21 cellular contexts compared by ENCODE assay signal in the genomic region with DNA sequence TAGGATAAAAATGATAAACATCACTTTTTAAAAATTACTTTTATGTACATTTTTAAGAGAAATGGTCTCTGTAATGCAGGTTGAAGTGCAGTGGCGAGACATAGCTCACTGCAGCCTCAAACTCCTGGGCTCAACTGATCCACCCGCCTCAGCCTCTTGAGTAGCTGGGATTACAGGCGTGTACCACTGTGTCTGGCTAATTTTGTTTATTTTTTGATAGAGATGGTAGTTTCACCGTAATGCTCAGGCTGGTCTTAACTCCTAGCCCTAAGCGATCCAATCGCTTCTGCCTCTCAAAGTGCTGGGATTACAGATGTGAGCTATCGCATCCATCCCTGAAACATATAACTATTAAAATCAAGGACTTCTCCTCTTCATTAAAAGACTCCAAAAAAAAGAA.
DNase-seq lines count a peak whose midpoint lies in the region; ATAC-seq, FAIRE-seq and TF ChIP-seq lines count a peak whose summit lies in the region.
"Had no signal": no experiment of that assay in that cellular context is flagged by ENCODE, and none has a peak within 500 bp of the region (broad histone marks: within the 10 kb centered on the region; RNA-seq: fewer than 3 reads in every experiment).

No MANE protein-coding gene starts in this region.

- H3K9me3 Mint-ChIP-seq in GM23338 (no peaks in the 10 kb centered on the region), astrocyte (ENCODE audit: unreplicated experiment) (peaks cover 2% of the 10 kb centered on the region), nephron progenitor cell (no peaks in the 10 kb centered on the region)
- H3K9me3 Mint-ChIP-seq: CD4-positive, CD25-positive, alpha-beta regulatory T cell; CD8-positive, alpha-beta memory T cell; H9 had no signal

- no peaks in the 10 kb centered on the region for H3K4me1 Mint-ChIP-seq in GM23338
- H3K4me1 Mint-ChIP-seq in astrocyte (ENCODE audit: low read depth, unreplicated experiment): peaks cover 13% of the 10 kb centered on the region
- peaks cover 5% of the 10 kb centered on the region for H3K4me1 Mint-ChIP-seq in nephron progenitor cell
- H3K4me1 Mint-ChIP-seq: H9 had no signal

- no peaks in the 10 kb centered on the region for H3K27me3 ChIP-seq in GM23338 (ENCODE audit: insufficient read depth)
- no peaks in the 10 kb centered on the region for H3K27me3 ChIP-seq in astrocyte (ENCODE audit: insufficient read depth, low read length)
- H3K27me3 ChIP-seq: BE2C had no signal

- FAIRE-seq in astrocyte (lab: Jason Lieb, UNC): no peak
- FAIRE-seq: GM12878, GM19239, H1 had no signal

- H3K4me3 Mint-ChIP-seq in GM23338 (no peak overlapping the region), astrocyte (ENCODE audit: unreplicated experiment) (peak overlapping the region; percentile 5), nephron progenitor cell (no peak overlapping the region)
- H3K4me3 Mint-ChIP-seq: CD4-positive, CD25-positive, alpha-beta regulatory T cell; CD8-positive, alpha-beta memory T cell; H9 had no signal

- no peak for DNase-seq in GM23338 (ENCODE audit: low spot score)
- DNase-seq in SK-N-MC (ENCODE audit: low read depth, low spot score): no peak
- no peak for DNase-seq in astrocyte (ENCODE audit: low read depth)
- DNase-seq in nephron progenitor cell: no peak
- no peak for DNase-seq in NCI-H2196 (lab: John Stamatoyannopoulos, UW; ENCODE audit: unreplicated experiment)
- DNase-seq in stimulated activated CD4-positive, alpha-beta T cell treated with anti-CD3 and anti-CD28 coated beads, Interleukin-2, amount 100 ng/mL, for 24 hours: no peak
- DNase-seq: ACHN; BE2C; C1 segment of cervical spinal cord; CD4-positive, CD25-positive, alpha-beta regulatory T cell; CD8-positive, alpha-beta memory T cell; COR-L47; DMS 273 treated with DMSO at 0.1 percent for 48 hours; DMS53; DND-41; EL; H9 had no signal

- H3K4me1 ChIP-seq in GM23338 (ENCODE audit: insufficient read depth) (no peaks in the 10 kb centered on the region), astrocyte (ENCODE audit: insufficient read depth, low read length) (peaks cover 3% of the 10 kb centered on the region)
- H3K4me1 ChIP-seq: BE2C had no signal

- peaks cover 25% of the 10 kb centered on the region; the same call in 1 of the 2 replicates for H3K36me3 ChIP-seq in GM23338 (ENCODE audit: insufficient read depth)
- peaks cover 45% of the 10 kb centered on the region for H3K36me3 ChIP-seq in SK-N-MC (ENCODE audit: insufficient read depth, low read length)
- peaks cover 29% of the 10 kb centered on the region for H3K36me3 ChIP-seq in astrocyte (ENCODE audit: insufficient read depth, low read length)

- no peaks in the 10 kb centered on the region for H3K9me2 ChIP-seq in GM23338 (ENCODE audit: insufficient read depth)

- H3K36me3 Mint-ChIP-seq in GM23338 (ENCODE audit: low read depth) (peaks cover 50% of the 10 kb centered on the region), astrocyte (ENCODE audit: low read depth, unreplicated experiment) (peaks cover 8% of the 10 kb centered on the region), nephron progenitor cell (ENCODE audit: low read depth) (peaks cover 49% of the 10 kb centered on the region)

- H4K20me1 ChIP-seq in GM23338 (replicated peaks; ENCODE audit: insufficient read depth): peaks cover 28% of the 10 kb centered on the region
- H4K20me1 ChIP-seq in astrocyte (ENCODE audit: insufficient read depth, low read length): peaks cover 52% of the 10 kb centered on the region

- H3K79me2 ChIP-seq in GM23338 (replicated peaks; ENCODE audit: insufficient read depth) (peaks cover 52% of the 10 kb centered on the region), astrocyte (ENCODE audit: insufficient read depth, low read length) (peaks cover 54% of the 10 kb centered on the region)

- H3K27ac ChIP-seq in GM23338 (ENCODE audit: low read depth) (peak overlapping the region; percentile 13; the same call in 1 of the 2 replicates), SK-N-MC (peak overlapping the region; percentile 67; the same call in 1 of the 2 replicates), astrocyte (ENCODE audit: low read depth, low read length) (no peak overlapping the region)

- H3K4me2 ChIP-seq in GM23338: no peak overlapping the region
- no peak overlapping the region for H3K4me2 ChIP-seq in astrocyte (ENCODE audit: low read length)

- TF ChIP-seq CTCF in GM23338 (conservative IDR thresholded peaks at IDR 0.05; ENCODE audit: low read depth in 2 of 2) (no peak), astrocyte (IDR thresholded peaks at IDR 0.05; ENCODE audit: insufficient read depth, low read depth, low read length) (no peak), nephron progenitor cell (IDR thresholded peaks at IDR 0.05) (no peak)

- H3K27me3 Mint-ChIP-seq in GM23338 (ENCODE audit: insufficient read depth, low read depth, poor library complexity): peaks cover 6% of the 10 kb centered on the region
- no peaks in the 10 kb centered on the region for H3K27me3 Mint-ChIP-seq in astrocyte (ENCODE audit: low read depth, unreplicated experiment)
- H3K27me3 Mint-ChIP-seq in nephron progenitor cell (ENCODE audit: low read depth, poor library complexity): no peaks in the 10 kb centered on the region
- H3K27me3 Mint-ChIP-seq: CD4-positive, CD25-positive, alpha-beta regulatory T cell had no signal

- H3F3A ChIP-seq in GM23338 (replicated peaks; ENCODE audit: low read depth): peaks cover 6% of the 10 kb centered on the region

- H3K27ac Mint-ChIP-seq in GM23338 (peak overlapping the region; percentile 54; the same call in 1 of the 2 replicates), astrocyte (ENCODE audit: unreplicated experiment) (no peak overlapping the region), nephron progenitor cell (peak overlapping the region; percentile 65)

- no peak for ATAC-seq in GM23338
- ATAC-seq in GM18868 (IDR thresholded peaks at IDR 0.05; ENCODE audit: unreplicated experiment): no peak
- ATAC-seq: GM12878 had no signal

- H3K9ac ChIP-seq in SK-N-MC (ENCODE audit: insufficient read length) (no peak overlapping the region), astrocyte (ENCODE audit: low read length) (no peak overlapping the region)

- H3K4me3 ChIP-seq in GM23338 (no peak overlapping the region), SK-N-MC (no peak overlapping the region), astrocyte (ENCODE audit: insufficient read depth, low read depth, low read length) (no peak overlapping the region)
- H3K4me3 ChIP-seq: GM12878 had no signal

- H3K9me3 ChIP-seq in SK-N-MC (ENCODE audit: low read depth, low read length): no peaks in the 10 kb centered on the region
- no peaks in the 10 kb centered on the region for H3K9me3 ChIP-seq in astrocyte (ENCODE audit: insufficient read depth, low read depth, low read length)
- H3K9me3 ChIP-seq: BE2C had no signal

- H2AFZ ChIP-seq in GM23338 (no peak overlapping the region), astrocyte (ENCODE audit: low read depth, low read length) (no peak overlapping the region)

TF ChIP-seq in GM23338, 12 proteins besides CTCF, POLR2A, EP300 and RAD21:
- TF ChIP-seq ZNF114 (CRISPR knock-in tag; IDR thresholded peaks at IDR 0.05) (no peak), ZNF331 (CRISPR knock-in tag; IDR thresholded peaks at IDR 0.05; ENCODE audit: low read depth) (no peak), JUNB (IDR thresholded peaks at IDR 0.05; ENCODE audit: unreplicated experiment) (no peak), CREB1 (CRISPR knock-in tag; IDR thresholded peaks at IDR 0.05; ENCODE audit: low read depth) (no peak), POLR2AphosphoS5 (IDR thresholded peaks at IDR 0.05; ENCODE audit: low read depth) (no peak), STAT1 (IDR thresholded peaks at IDR 0.05; ENCODE audit: unreplicated experiment) (no peak), NANOG (IDR thresholded peaks at IDR 0.05; ENCODE audit: borderline replicate concordance) (no peak), EZH2 (IDR thresholded peaks at IDR 0.05; ENCODE audit: low read depth, unreplicated experiment) (no peak)
